In genomic region chr1:228097333-228098081, GRCh38 we compare ENCODE assay signal across 13 cellular contexts. TPM values are rescaled to one million over a fixed set of nuclear protein-coding genes. Genes with fewer than 3 reads are reported as not detected.
DNase-seq lines count a peak whose midpoint lies in the region; ATAC-seq and TF ChIP-seq lines count a peak whose summit lies in the region.
"Had no signal": no experiment of that assay in that cellular context is flagged by ENCODE, and none has a peak within 500 bp of the region (broad histone marks: within the 10 kb centered on the region; RNA-seq: fewer than 3 reads in every experiment).

No MANE protein-coding gene starts in this region.

- no peak overlapping the region for H2AFZ ChIP-seq in DND-41 (ENCODE audit: low read depth, low read length)

- peaks cover 80% of the 10 kb centered on the region for H3K36me3 ChIP-seq in DND-41 (ENCODE audit: insufficient read depth, low read length)
- peaks cover 79% of the 10 kb centered on the region for H3K36me3 ChIP-seq in endodermal cell (ENCODE audit: control insufficient read depth, insufficient read depth, low read length)
- peaks cover 76% of the 10 kb centered on the region for H3K36me3 ChIP-seq in SJCRH30

- H3K4me3 ChIP-seq in DND-41 (ENCODE audit: low read depth in 1 of 2, low read length in 2 of 2) (no peak overlapping the region), endodermal cell (ENCODE audit: low read length) (no peak overlapping the region), SJCRH30 (no peak overlapping the region)
- H3K4me3 ChIP-seq: MG63, mucosa of descending colon had no signal

- H3K27ac ChIP-seq in DND-41 (ENCODE audit: low read length) (no peak overlapping the region), endodermal cell (ENCODE audit: low read depth, low read length) (no peak overlapping the region), SJCRH30 (no peak overlapping the region)

- H3K4me1 Mint-ChIP-seq in endodermal cell (no peaks in the 10 kb centered on the region), progenitor cell of endocrine pancreas (ENCODE audit: low read depth) (peaks cover 4% of the 10 kb centered on the region)

- peaks cover 88% of the 10 kb centered on the region for H3K79me2 ChIP-seq in DND-41 (ENCODE audit: insufficient read depth, low read length)

- TF ChIP-seq CTCF in DND-41 (IDR thresholded peaks at IDR 0.05; ENCODE audit: borderline replicate concordance, extremely low read depth, low read length, poor library complexity, severe bottlenecking), result no peak
- no peak for TF ChIP-seq CTCF in endodermal cell (conservative IDR thresholded peaks at IDR 0.05)
- no peak for TF ChIP-seq CTCF in progenitor cell of endocrine pancreas (IDR thresholded peaks at IDR 0.05; ENCODE audit: unreplicated experiment)

- H3K27ac Mint-ChIP-seq in endodermal cell (peak overlapping the region; percentile 13), progenitor cell of endocrine pancreas (peak overlapping the region; percentile 45)

- WGBS in endodermal cell (ENCODE audit: insufficient coverage in 1 of 2, insufficient read length in 1 of 2), 2 experiments, result 97 to 98% methylated on average over 18 to 33 of the region's 34 CpGs

- H3K36me3 Mint-ChIP-seq in endodermal cell (ENCODE audit: low read depth), result peaks cover 59% of the 10 kb centered on the region
- peaks cover 29% of the 10 kb centered on the region for H3K36me3 Mint-ChIP-seq in progenitor cell of endocrine pancreas (ENCODE audit: insufficient read depth)

- no peak for ATAC-seq in DND-41 (ENCODE audit: insufficient read depth, low read depth)
- ATAC-seq: mucosa of descending colon had no signal

- H3K4me2 ChIP-seq in DND-41 (ENCODE audit: insufficient read depth, low read length), result no peak overlapping the region

- H3K4me3 Mint-ChIP-seq in endodermal cell, result no peak overlapping the region
- no peak overlapping the region for H3K4me3 Mint-ChIP-seq in progenitor cell of endocrine pancreas (ENCODE audit: low read depth)

- H3K27me3 ChIP-seq in DND-41 (ENCODE audit: insufficient read depth, low read length, poor library complexity) (no peaks in the 10 kb centered on the region), endodermal cell (ENCODE audit: control insufficient read depth, insufficient read depth, low read length, poor library complexity, severe bottlenecking) (no peaks in the 10 kb centered on the region), SJCRH30 (no peaks in the 10 kb centered on the region)
- H3K27me3 ChIP-seq: MG63 had no signal

- H3K27me3 Mint-ChIP-seq in endodermal cell (ENCODE audit: insufficient read depth) (no peaks in the 10 kb centered on the region), progenitor cell of endocrine pancreas (no peaks in the 10 kb centered on the region)
- H3K27me3 Mint-ChIP-seq: CD4-positive, CD25-positive, alpha-beta regulatory T cell had no signal

- DNase-seq in DND-41, result peak; percentile 4
- DNase-seq in HK-2 (ENCODE audit: unreplicated experiment), result peak; percentile 8
- peak; percentile 45 for DNase-seq in endodermal cell
- no peak for DNase-seq in progenitor cell of endocrine pancreas (ENCODE audit: low spot score, unreplicated experiment)
- DNase-seq in SJCRH30, result no peak
- DNase-seq in cerebellum (ENCODE audit: low spot score), result no peak
- no peak for DNase-seq in COLO829 (ENCODE audit: low spot score)
- DNase-seq: CD4-positive, CD25-positive, alpha-beta regulatory T cell; MG63; NCI-H2081 treated with DMSO at 0.1 percent for 48 hours; NCI-H774; stimulated activated CD4-positive, alpha-beta T cell treated with anti-CD3 and anti-CD28 coated beads, Interleukin-1b, Interleukin-23, amount 100 ng/mL, for 48 hours had no signal

- H4K20me1 ChIP-seq in DND-41 (ENCODE audit: insufficient read depth, low read length), result peaks cover 91% of the 10 kb centered on the region

- peaks cover 8% of the 10 kb centered on the region for H3K9me3 Mint-ChIP-seq in endodermal cell
- H3K9me3 Mint-ChIP-seq in progenitor cell of endocrine pancreas (ENCODE audit: low read depth), result peaks cover 14% of the 10 kb centered on the region

- H3K9me3 ChIP-seq in DND-41 (ENCODE audit: insufficient read depth, low read length, severe bottlenecking), result peaks cover 22% of the 10 kb centered on the region
- H3K9me3 ChIP-seq in endodermal cell (ENCODE audit: control insufficient read depth, low read length), result no peaks in the 10 kb centered on the region
- peaks cover 6% of the 10 kb centered on the region; the same call in 1 of the 2 replicates for H3K9me3 ChIP-seq in SJCRH30 (replicated peaks)

- peaks cover 20% of the 10 kb centered on the region for H3K4me1 ChIP-seq in DND-41 (ENCODE audit: insufficient read depth, low read length)
- H3K4me1 ChIP-seq in endodermal cell (ENCODE audit: control insufficient read depth, insufficient read depth, low read length), result peaks cover 5% of the 10 kb centered on the region
- no peaks in the 10 kb centered on the region for H3K4me1 ChIP-seq in SJCRH30

- H3K9ac ChIP-seq in DND-41 (ENCODE audit: low read depth, low read length) (no peak overlapping the region), endodermal cell (ENCODE audit: extremely low read depth, low read length, poor library complexity, severe bottlenecking) (no peak overlapping the region)

RNA-seq across cellular contexts. Expression of gene C1orf35, which starts 5.6 kb away (rescaled TPM):
- 10 to 100 TPM; 31.6 to 34.0 TPM for total RNA-seq in endodermal cell
- polyA plus RNA-seq in endodermal cell (2013, experiment 1 of 2), result 27.6 TPM
- 24.7 TPM for polyA plus RNA-seq in endodermal cell (2013, experiment 2 of 2)
- 20.2 and 22.4 TPM in 2 replicates for total RNA-seq in progenitor cell of endocrine pancreas
- 19.9 and 22.8 TPM in 2 replicates for total RNA-seq in SJCRH30 (2014; rRNA removed; shearing (Covaris generic))
- total RNA-seq in cerebellum, result 4.5 TPM

RNA-seq across cellular contexts. Expression of gene MRPL55, which starts 11.6 kb away (rescaled TPM):
- total RNA-seq in endodermal cell, result 10 to 100 TPM; 57.6 to 66.7 TPM
- polyA plus RNA-seq in endodermal cell (2013, experiment 1 of 2), result 72.3 TPM
- 52.9 TPM for polyA plus RNA-seq in endodermal cell (2013, experiment 2 of 2)
- total RNA-seq in progenitor cell of endocrine pancreas, result 50.3 and 52.3 TPM in 2 replicates
- total RNA-seq in SJCRH30 (2014; rRNA removed; shearing (Covaris generic)), result 48.5 and 64.6 TPM in 2 replicates
- total RNA-seq in cerebellum, result 27.8 TPM

RNA-seq across cellular contexts. Expression of gene ARF1, which starts 15.0 kb away (rescaled TPM):
- total RNA-seq in endodermal cell (100 to 1,000 TPM; 322 to 372 TPM), progenitor cell of endocrine pancreas (259 and 267 TPM in 2 replicates), cerebellum (102 TPM)
- polyA plus RNA-seq in endodermal cell (2013, experiment 1 of 2), result 397 TPM
- polyA plus RNA-seq in endodermal cell (2013, experiment 2 of 2), result 397 TPM
- total RNA-seq in SJCRH30 (2014; rRNA removed; shearing (Covaris generic)), result 291 and 309 TPM in 2 replicates

RNA-seq across cellular contexts. Expression of gene GUK1, which starts 42.6 kb away (rescaled TPM):
- total RNA-seq in endodermal cell (100 to 1,000 TPM; 110 to 112 TPM), progenitor cell of endocrine pancreas (96.3 and 101 TPM in 2 replicates), cerebellum (94.1 TPM)
- 121 TPM for polyA plus RNA-seq in endodermal cell (2013, experiment 1 of 2)
- polyA plus RNA-seq in endodermal cell (2013, experiment 2 of 2), result 115 TPM
- 114 and 137 TPM in 2 replicates for total RNA-seq in SJCRH30 (2014; rRNA removed; shearing (Covaris generic))

RNA-seq across cellular contexts. Expression of gene GJC2, which starts 52.2 kb away (rescaled TPM):
- total RNA-seq in endodermal cell (under 1 TPM; 0.53 to 0.60 TPM), progenitor cell of endocrine pancreas (1.7 and 2.1 TPM in 2 replicates), cerebellum (0.73 TPM)
- 0.71 TPM for polyA plus RNA-seq in endodermal cell (2013, experiment 1 of 2)
- 0.37 TPM for polyA plus RNA-seq in endodermal cell (2013, experiment 2 of 2)
- total RNA-seq in SJCRH30 (2014; rRNA removed; shearing (Covaris generic)), result 0.43 and 0.59 TPM in 2 replicates
- polyA plus RNA-seq: CD4-positive, CD25-positive, alpha-beta regulatory T cell had no signal

Comparison
In these comparisons a context has a peak if more than half of its experiments do, and no peak if none do; other contexts are left out.
1. DNase-seq: peak in DND-41 (single experiment), HK-2 (single experiment) and endodermal cell (single experiment); none in progenitor cell of endocrine pancreas (single experiment), SJCRH30 (0 of 2), cerebellum (single experiment) and COLO829 (single experiment).